In the genomic region with DNA sequence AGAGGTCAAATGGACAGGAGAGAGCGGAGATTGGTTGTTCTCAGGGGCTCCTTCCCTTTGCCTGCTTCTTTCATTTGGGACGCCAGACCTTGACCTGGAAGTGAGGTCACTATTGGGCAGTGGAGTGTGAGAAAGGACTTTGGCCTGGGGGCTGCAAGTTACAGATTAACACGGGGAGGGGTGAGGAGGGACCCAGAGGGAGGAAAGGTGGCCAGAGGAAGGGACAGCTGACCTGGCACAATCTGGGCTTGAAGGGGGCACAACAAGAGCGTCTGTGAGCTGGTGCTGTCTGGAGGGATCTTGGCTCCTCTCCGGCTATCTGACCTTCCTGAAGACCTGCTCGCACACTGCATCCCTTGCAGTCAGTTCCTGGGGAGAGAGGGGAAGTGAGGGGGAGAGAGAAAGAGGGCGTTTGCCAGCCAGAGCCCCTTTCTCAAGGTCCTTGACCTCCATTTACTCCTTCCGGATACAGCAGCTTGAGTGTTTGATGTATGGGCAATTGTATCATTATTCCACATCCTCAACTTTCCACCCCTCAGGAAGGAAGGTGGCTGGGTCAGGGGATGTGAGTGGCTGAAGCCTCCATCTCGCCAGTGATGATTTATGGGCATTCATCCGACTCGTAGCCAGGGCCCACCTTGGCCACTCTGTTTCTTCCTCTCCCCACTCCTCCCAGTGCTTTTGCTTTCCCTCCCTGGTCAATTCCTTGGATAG, we compare ENCODE assay signal across 1 cellular context.
TF ChIP-seq lines count a peak whose summit lies in the region.

No MANE protein-coding gene starts in this region.

TF ChIP-seq in HepG2, 621 proteins besides CTCF, POLR2A, EP300 and RAD21 (continued from another document and continues in another):
- TF ChIP-seq KLF11 (CRISPR knock-in tag; IDR thresholded peaks at IDR 0.05) (no peak), ZNF337 (CRISPR knock-in tag; IDR thresholded peaks at IDR 0.05; ENCODE audit: borderline replicate concordance, low read depth) (no peak), GMEB2 (CRISPR knock-in tag; IDR thresholded peaks at IDR 0.05; ENCODE audit: low read depth) (no peak), FOXO1 (CRISPR knock-in tag; IDR thresholded peaks at IDR 0.05) (0 out of 2 replicates have a peak, but pooled peaks have one; percentile 17), ZNF883 (CRISPR knock-in tag; IDR thresholded peaks at IDR 0.05; ENCODE audit: not compliant biosample characterization) (no peak), FOXJ3 (CRISPR knock-in tag; IDR thresholded peaks at IDR 0.05; ENCODE audit: borderline replicate concordance) (no peak), ZFP36L1 (CRISPR knock-in tag; IDR thresholded peaks at IDR 0.05) (no peak), ZNF850 (CRISPR knock-in tag; conservative IDR thresholded peaks at IDR 0.05) (no peak), ZNF746 (CRISPR knock-in tag; IDR thresholded peaks at IDR 0.05) (peak; percentile 90), RBM39 (IDR thresholded peaks at IDR 0.05; ENCODE audit: low read depth, low read length, poor library complexity, severe bottlenecking) (no peak), NR2F2 (IDR thresholded peaks at IDR 0.05; ENCODE audit: borderline replicate concordance, low read depth) (peak; percentile 88), ZNF7 (CRISPR knock-in tag; IDR thresholded peaks at IDR 0.05) (no peak), ZBTB38 (CRISPR knock-in tag; IDR thresholded peaks at IDR 0.05) (no peak), SNAPC2 (CRISPR knock-in tag; IDR thresholded peaks at IDR 0.05) (no peak), ZNF326 (CRISPR knock-in tag; IDR thresholded peaks at IDR 0.05; ENCODE audit: borderline replicate concordance) (no peak), ARNT (IDR thresholded peaks at IDR 0.05) (no peak), TARDBP (CRISPR knock-in tag; IDR thresholded peaks at IDR 0.05) (peak; percentile 64; the same call in 1 of the 2 replicates), RFX1 (IDR thresholded peaks at IDR 0.05) (no peak), ZKSCAN1 (IDR thresholded peaks at IDR 0.05; ENCODE audit: low read length) (no peak), IRX3 (CRISPR knock-in tag; IDR thresholded peaks at IDR 0.05; ENCODE audit: borderline replicate concordance, low read depth) (no peak), MEIS2 (CRISPR knock-in tag; IDR thresholded peaks at IDR 0.05) (no peak), KDM5B (CRISPR knock-in tag; IDR thresholded peaks at IDR 0.05; ENCODE audit: borderline replicate concordance) (peak; percentile 24; the same call in 1 of the 2 replicates), YEATS2 (CRISPR knock-in tag; IDR thresholded peaks at IDR 0.05; ENCODE audit: borderline replicate concordance) (no peak), JDP2 (CRISPR knock-in tag; IDR thresholded peaks at IDR 0.05; ENCODE audit: borderline replicate concordance) (no peak), MXI1 (IDR thresholded peaks at IDR 0.05; ENCODE audit: borderline replicate concordance, low read depth, low read length) (no peak; the same call in 2 of the 3 replicates), ZNF431 (CRISPR knock-in tag; IDR thresholded peaks at IDR 0.05; ENCODE audit: borderline replicate concordance, low read depth) (no peak), MZF1 (CRISPR knock-in tag; IDR thresholded peaks at IDR 0.05; ENCODE audit: borderline replicate concordance) (no peak), ZNF121 (CRISPR knock-in tag; IDR thresholded peaks at IDR 0.05) (no peak), RBAK (CRISPR knock-in tag; IDR thresholded peaks at IDR 0.05) (no peak), ZNF468 (CRISPR knock-in tag; IDR thresholded peaks at IDR 0.05) (no peak), ZZZ3 (CRISPR knock-in tag; IDR thresholded peaks at IDR 0.05; ENCODE audit: borderline replicate concordance) (no peak), ZNF20 (CRISPR knock-in tag; IDR thresholded peaks at IDR 0.05) (no peak), ZNF451 (CRISPR knock-in tag; IDR thresholded peaks at IDR 0.05) (no peak), YY1 (IDR thresholded peaks at IDR 0.05; ENCODE audit: insufficient read depth, insufficient replicate concordance, low read depth, low read length) (no peak), ZNF333 (CRISPR knock-in tag; IDR thresholded peaks at IDR 0.05; ENCODE audit: borderline replicate concordance) (no peak), ZNF383 (CRISPR knock-in tag; IDR thresholded peaks at IDR 0.05; ENCODE audit: borderline replicate concordance) (no peak), ZNF317 (CRISPR knock-in tag; IDR thresholded peaks at IDR 0.05) (no peak), ZBTB42 (CRISPR knock-in tag; IDR thresholded peaks at IDR 0.05) (no peak), CHD4 (IDR thresholded peaks at IDR 0.05; ENCODE audit: borderline replicate concordance, low read length) (no peak), MATR3 (CRISPR knock-in tag; IDR thresholded peaks at IDR 0.05) (no peak), NCOR1 (IDR thresholded peaks at IDR 0.05; ENCODE audit: borderline replicate concordance, low read length) (peak; percentile 95), RBFOX2 (IDR thresholded peaks at IDR 0.05; ENCODE audit: low read depth, low read length) (peak; percentile 62; the same call in 1 of the 2 replicates), ZFYVE20 (CRISPR knock-in tag; IDR thresholded peaks at IDR 0.05; ENCODE audit: borderline replicate concordance, low read depth) (no peak), FOXM1 (CRISPR knock-in tag; IDR thresholded peaks at IDR 0.05) (no peak), ARID3A (IDR thresholded peaks at IDR 0.05; ENCODE audit: low read depth, low read length) (no peak), ZNF652 (CRISPR knock-in tag; IDR thresholded peaks at IDR 0.05; ENCODE audit: borderline replicate concordance, low read depth) (no peak), NFIC (IDR thresholded peaks at IDR 0.05; ENCODE audit: low read length) (peak; percentile 31; the same call in 1 of the 2 replicates), HCFC1 (IDR thresholded peaks at IDR 0.05; ENCODE audit: low read depth, low read length) (no peak), NFRKB (IDR thresholded peaks at IDR 0.05) (no peak), SMARCE1 (IDR thresholded peaks at IDR 0.05; ENCODE audit: borderline replicate concordance) (no peak), PATZ1 (CRISPR knock-in tag; IDR thresholded peaks at IDR 0.05) (peak; percentile 96), MED13 (CRISPR knock-in tag; IDR thresholded peaks at IDR 0.05) (no peak), NRL (CRISPR knock-in tag; IDR thresholded peaks at IDR 0.05; ENCODE audit: borderline replicate concordance) (no peak)
- TF ChIP-seq, protein P1, sequence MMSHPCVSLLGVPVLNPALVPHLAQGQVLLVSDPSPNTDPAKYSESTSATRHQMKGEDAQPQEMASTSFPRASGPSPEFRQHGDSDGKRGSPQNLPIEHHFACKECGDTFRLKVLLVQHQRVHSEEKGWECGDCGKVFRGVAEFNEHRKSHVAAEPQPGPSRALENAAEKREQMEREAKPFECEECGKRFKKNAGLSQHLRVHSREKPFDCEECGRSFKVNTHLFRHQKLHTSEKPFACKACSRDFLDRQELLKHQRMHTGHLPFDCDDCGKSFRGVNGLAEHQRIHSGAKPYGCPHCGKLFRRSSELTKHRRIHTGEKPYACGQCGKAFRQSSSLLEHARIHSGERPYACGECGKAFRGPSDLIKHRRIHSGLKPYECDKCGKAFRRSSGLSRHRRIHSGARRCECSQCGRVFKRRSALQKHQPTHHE (CRISPR knock-in tag; IDR thresholded peaks at IDR 0.05; ENCODE audit: borderline replicate concordance): no peak
- TF ChIP-seq, protein P2, sequence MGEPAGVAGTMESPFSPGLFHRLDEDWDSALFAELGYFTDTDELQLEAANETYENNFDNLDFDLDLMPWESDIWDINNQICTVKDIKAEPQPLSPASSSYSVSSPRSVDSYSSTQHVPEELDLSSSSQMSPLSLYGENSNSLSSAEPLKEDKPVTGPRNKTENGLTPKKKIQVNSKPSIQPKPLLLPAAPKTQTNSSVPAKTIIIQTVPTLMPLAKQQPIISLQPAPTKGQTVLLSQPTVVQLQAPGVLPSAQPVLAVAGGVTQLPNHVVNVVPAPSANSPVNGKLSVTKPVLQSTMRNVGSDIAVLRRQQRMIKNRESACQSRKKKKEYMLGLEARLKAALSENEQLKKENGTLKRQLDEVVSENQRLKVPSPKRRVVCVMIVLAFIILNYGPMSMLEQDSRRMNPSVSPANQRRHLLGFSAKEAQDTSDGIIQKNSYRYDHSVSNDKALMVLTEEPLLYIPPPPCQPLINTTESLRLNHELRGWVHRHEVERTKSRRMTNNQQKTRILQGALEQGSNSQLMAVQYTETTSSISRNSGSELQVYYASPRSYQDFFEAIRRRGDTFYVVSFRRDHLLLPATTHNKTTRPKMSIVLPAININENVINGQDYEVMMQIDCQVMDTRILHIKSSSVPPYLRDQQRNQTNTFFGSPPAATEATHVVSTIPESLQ (CRISPR knock-in tag; conservative IDR thresholded peaks at IDR 0.05): no peak
- TF ChIP-seq, protein P3, sequence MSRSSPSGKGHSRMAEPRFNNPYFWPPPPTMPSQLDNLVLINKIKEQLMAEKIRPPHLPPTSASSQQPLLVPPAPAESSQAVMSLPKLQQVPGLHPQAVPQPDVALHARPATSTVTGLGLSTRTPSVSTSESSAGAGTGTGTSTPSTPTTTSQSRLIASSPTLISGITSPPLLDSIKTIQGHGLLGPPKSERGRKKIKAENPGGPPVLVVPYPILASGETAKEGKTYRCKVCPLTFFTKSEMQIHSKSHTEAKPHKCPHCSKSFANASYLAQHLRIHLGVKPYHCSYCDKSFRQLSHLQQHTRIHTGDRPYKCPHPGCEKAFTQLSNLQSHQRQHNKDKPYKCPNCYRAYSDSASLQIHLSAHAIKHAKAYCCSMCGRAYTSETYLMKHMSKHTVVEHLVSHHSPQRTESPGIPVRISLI (CRISPR knock-in tag; IDR thresholded peaks at IDR 0.05; ENCODE audit: borderline replicate concordance): no peak
- TF ChIP-seq, protein P4, sequence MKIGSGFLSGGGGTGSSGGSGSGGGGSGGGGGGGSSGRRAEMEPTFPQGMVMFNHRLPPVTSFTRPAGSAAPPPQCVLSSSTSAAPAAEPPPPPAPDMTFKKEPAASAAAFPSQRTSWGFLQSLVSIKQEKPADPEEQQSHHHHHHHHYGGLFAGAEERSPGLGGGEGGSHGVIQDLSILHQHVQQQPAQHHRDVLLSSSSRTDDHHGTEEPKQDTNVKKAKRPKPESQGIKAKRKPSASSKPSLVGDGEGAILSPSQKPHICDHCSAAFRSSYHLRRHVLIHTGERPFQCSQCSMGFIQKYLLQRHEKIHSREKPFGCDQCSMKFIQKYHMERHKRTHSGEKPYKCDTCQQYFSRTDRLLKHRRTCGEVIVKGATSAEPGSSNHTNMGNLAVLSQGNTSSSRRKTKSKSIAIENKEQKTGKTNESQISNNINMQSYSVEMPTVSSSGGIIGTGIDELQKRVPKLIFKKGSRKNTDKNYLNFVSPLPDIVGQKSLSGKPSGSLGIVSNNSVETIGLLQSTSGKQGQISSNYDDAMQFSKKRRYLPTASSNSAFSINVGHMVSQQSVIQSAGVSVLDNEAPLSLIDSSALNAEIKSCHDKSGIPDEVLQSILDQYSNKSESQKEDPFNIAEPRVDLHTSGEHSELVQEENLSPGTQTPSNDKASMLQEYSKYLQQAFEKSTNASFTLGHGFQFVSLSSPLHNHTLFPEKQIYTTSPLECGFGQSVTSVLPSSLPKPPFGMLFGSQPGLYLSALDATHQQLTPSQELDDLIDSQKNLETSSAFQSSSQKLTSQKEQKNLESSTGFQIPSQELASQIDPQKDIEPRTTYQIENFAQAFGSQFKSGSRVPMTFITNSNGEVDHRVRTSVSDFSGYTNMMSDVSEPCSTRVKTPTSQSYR (CRISPR knock-in tag; IDR thresholded peaks at IDR 0.05; ENCODE audit: borderline replicate concordance): peak; percentile 67
- TF ChIP-seq, protein P5, sequence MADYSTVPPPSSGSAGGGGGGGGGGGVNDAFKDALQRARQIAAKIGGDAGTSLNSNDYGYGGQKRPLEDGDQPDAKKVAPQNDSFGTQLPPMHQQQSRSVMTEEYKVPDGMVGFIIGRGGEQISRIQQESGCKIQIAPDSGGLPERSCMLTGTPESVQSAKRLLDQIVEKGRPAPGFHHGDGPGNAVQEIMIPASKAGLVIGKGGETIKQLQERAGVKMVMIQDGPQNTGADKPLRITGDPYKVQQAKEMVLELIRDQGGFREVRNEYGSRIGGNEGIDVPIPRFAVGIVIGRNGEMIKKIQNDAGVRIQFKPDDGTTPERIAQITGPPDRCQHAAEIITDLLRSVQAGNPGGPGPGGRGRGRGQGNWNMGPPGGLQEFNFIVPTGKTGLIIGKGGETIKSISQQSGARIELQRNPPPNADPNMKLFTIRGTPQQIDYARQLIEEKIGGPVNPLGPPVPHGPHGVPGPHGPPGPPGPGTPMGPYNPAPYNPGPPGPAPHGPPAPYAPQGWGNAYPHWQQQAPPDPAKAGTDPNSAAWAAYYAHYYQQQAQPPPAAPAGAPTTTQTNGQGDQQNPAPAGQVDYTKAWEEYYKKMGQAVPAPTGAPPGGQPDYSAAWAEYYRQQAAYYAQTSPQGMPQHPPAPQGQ (CRISPR knock-in tag; IDR thresholded peaks at IDR 0.05; ENCODE audit: borderline replicate concordance): no peak
